Comparison of ENCODE assay signal across 8 cellular contexts in the genomic region with DNA sequence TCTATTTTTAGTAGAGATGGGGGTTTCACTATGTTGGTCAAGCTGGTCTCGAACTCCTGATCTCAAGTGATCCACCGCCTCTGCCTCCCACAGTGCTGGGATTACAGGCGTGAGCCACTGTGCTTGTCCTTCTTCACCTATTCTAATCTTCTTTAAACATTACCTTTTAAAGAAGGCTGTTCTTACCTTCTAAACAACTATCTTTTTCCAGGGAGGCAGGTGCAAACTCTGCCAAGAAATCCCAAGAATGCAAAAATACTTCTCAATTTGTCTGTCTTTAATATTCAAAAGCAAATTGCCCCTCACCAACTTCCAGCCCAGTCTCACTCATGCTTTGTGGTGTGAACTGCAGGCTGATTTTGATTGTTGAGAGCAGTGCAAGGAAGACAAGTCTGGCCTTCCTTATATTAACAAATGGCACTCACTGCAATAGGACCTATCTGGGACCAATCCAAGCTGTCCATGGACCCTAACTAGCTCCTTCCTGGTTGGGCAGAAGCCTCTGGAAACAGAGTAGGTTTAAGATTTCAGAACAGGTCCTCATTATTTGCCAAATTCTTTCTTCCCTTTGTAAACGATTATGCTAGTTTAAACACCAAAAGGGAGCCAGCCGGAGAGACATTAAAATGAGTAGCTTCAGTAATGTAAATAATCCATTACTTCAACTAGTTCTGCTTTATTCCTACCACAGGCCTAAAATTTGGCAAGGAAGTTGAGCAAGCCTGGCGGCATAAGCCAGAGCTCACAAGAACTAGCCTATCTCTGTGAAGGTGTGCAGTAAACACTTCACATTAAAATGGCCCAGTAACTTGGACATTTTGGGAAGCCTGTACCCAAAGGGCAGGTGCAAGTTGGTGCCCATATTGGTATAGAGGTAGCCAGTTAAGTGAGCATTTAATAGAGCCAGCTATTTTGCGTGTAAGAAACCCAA. TPM values are rescaled to one million over a fixed set of nuclear protein-coding genes. Genes with fewer than 3 reads are reported as not detected.
DNase-seq lines count a peak whose midpoint lies in the region; ATAC-seq and TF ChIP-seq lines count a peak whose summit lies in the region.

No MANE protein-coding gene starts in this region.

- no peak for ATAC-seq in GM21447 (IDR thresholded peaks at IDR 0.05; ENCODE audit: unreplicated experiment)

- no peak overlapping the region for H2BK12ac ChIP-seq in neuronal stem cell (ENCODE audit: low read length)

- H3K4me1 ChIP-seq in GM23248 (ENCODE audit: insufficient read depth) (peaks cover 18% of the 10 kb centered on the region), neuronal stem cell (ENCODE audit: control insufficient read depth in 2 of 2, insufficient read depth in 1 of 2, low read depth in 1 of 2, low read length in 2 of 2) (peaks cover 2% of the 10 kb centered on the region in 2 donors)

- no peak overlapping the region for H3K4ac ChIP-seq in neuronal stem cell (ENCODE audit: low read length)

- H3K23ac ChIP-seq in neuronal stem cell (ENCODE audit: low read depth, low read length, poor library complexity), result no peak overlapping the region

- H3K14ac ChIP-seq in neuronal stem cell (ENCODE audit: low read length), result no peak overlapping the region

- H3K27ac ChIP-seq in 22Rv1 (peak overlapping the region; percentile 100), GM23248 (peak overlapping the region; percentile 87), neuronal stem cell (replicated peaks; ENCODE audit: low read length) (no peak overlapping the region)

- H3K36me3 ChIP-seq in GM23248 (ENCODE audit: low read depth) (no peaks in the 10 kb centered on the region; the same call in 1 of the 2 replicates), neuronal stem cell (replicated peaks in 1 of 2; ENCODE audit: control insufficient read depth in 2 of 2, insufficient read depth in 2 of 2, low read length in 2 of 2) (peaks cover 3 to 44% of the 10 kb centered on the region in 2 donors)

- H2BK120ac ChIP-seq in neuronal stem cell (ENCODE audit: low read depth, low read length), result no peak overlapping the region

- peak; percentile 55 for DNase-seq in GM23248
- DNase-seq in SKM-1 treated with dmso at 0.1 percent for 144 hours (lab: John Stamatoyannopoulos, UW; ENCODE audit: unreplicated experiment), result peak; percentile 60
- DNase-seq in epithelial cell of proximal tubule (ENCODE audit: low read depth), result no peak
- no peak for DNase-seq in neuronal stem cell (ENCODE audit: low spot score)
- DNase-seq in ecto neural progenitor cell (ENCODE audit: low spot score), result no peak
- no peak for DNase-seq in GM19240 (ENCODE audit: insufficient read length, low spot score)

- no peak overlapping the region for H3K18ac ChIP-seq in neuronal stem cell (ENCODE audit: low read length)

- H2BK5ac ChIP-seq in neuronal stem cell (ENCODE audit: low read length), result no peak overlapping the region

- peaks cover 39% of the 10 kb centered on the region for H3K79me2 ChIP-seq in GM23248 (ENCODE audit: insufficient read depth)

- no peaks in the 10 kb centered on the region for H4K20me1 ChIP-seq in GM23248 (ENCODE audit: insufficient read depth)

- H3K9me3 ChIP-seq in GM23248 (ENCODE audit: low read depth) (no peaks in the 10 kb centered on the region), neuronal stem cell (replicated peaks in 1 of 2; ENCODE audit: control insufficient read depth in 2 of 2, insufficient read depth in 1 of 2, low read depth in 1 of 2, low read length in 2 of 2) (no peaks in the 10 kb centered on the region)

- H2AFZ ChIP-seq in GM23248 (0 out of 2 replicates have a peak overlapping the region, but pooled peaks have one; percentile 91), neuronal stem cell (ENCODE audit: low read length) (peak overlapping the region; percentile 87)

- no peaks in the 10 kb centered on the region for H3K9me2 ChIP-seq in GM23248 (ENCODE audit: insufficient read depth)

- no peak overlapping the region for H2BK15ac ChIP-seq in neuronal stem cell (ENCODE audit: low read length)

- H4K91ac ChIP-seq in neuronal stem cell (ENCODE audit: low read depth, low read length, poor library complexity), result no peak overlapping the region

- H3K4me3 ChIP-seq in GM23248 (peak overlapping the region; percentile 83), epithelial cell of proximal tubule (ENCODE audit: low read depth, low read length) (peak overlapping the region; percentile 70), neuronal stem cell (ENCODE audit: low read length in 2 of 2) (peak overlapping the region; percentile 89 to 93)

- no peak overlapping the region for H4K8ac ChIP-seq in neuronal stem cell (ENCODE audit: low read depth, low read length)

- TF ChIP-seq CTCF in 22Rv1 (IDR thresholded peaks at IDR 0.05) (no peak), epithelial cell of proximal tubule (conservative IDR thresholded peaks at IDR 0.05; ENCODE audit: low read depth, low read length) (no peak)

- peaks cover 2% of the 10 kb centered on the region for H3K79me1 ChIP-seq in neuronal stem cell (ENCODE audit: low read depth, low read length)

- H3F3A ChIP-seq in GM23248 (ENCODE audit: insufficient read depth), result peaks cover 31% of the 10 kb centered on the region

- no peaks in the 10 kb centered on the region for H3K27me3 ChIP-seq in GM23248 (replicated peaks; ENCODE audit: insufficient read depth)
- no peaks in the 10 kb centered on the region for H3K27me3 ChIP-seq in neuronal stem cell (ENCODE audit: control insufficient read depth in 3 of 3, insufficient read depth in 3 of 3, low read depth in 1 of 3, low read length in 3 of 3)

- H2AK5ac ChIP-seq in neuronal stem cell (ENCODE audit: low read depth, low read length), result no peak overlapping the region

- WGBS in GM23248 (ENCODE audit: low coverage in 1 of 2, low lambda C conversion rate in 2 of 2, missing lambda C conversion rate in 2 of 2), 2 experiments, result 44 to 45% methylated on average over 7 of the region's 7 CpGs
- no CpG with 5 or more reads among the region's 7 CpGs for WGBS in neuronal stem cell (ENCODE audit: extremely low coverage in 2 of 2, insufficient read length in 2 of 2, insufficient replicate concordance in 1 of 2), 2 donors

- in situ Hi-C loops in GM23248 (cut with MboI), result no loop called here

- H3K4me2 ChIP-seq in GM23248 (ENCODE audit: unreplicated experiment) (peak overlapping the region; percentile 97), neuronal stem cell (ENCODE audit: insufficient read depth, low read length, poor library complexity, severe bottlenecking) (peak overlapping the region; percentile 76)

- H3K9ac ChIP-seq in GM23248 (peak overlapping the region; percentile 92), neuronal stem cell (ENCODE audit: low read depth, low read length, poor library complexity) (no peak overlapping the region)

RNA-seq across cellular contexts. Expression of a gene that starts 1.6 kb away (rescaled TPM):
- total RNA-seq in GM23248 (2014; rRNA removed; shearing (Covaris generic)), result 66.6 TPM in 2 replicates
- polyA plus RNA-seq in GM23248 (2016; fragmentation: Nextera tagmentation; extraction: Ambion mirVana), result 127 and 133 TPM in 2 replicates
- 117 and 136 TPM in 2 replicates for total RNA-seq in epithelial cell of proximal tubule
- 60.0 TPM for polyA plus RNA-seq in neuronal stem cell (2013, experiment 1 of 2)
- 61.3 TPM for polyA plus RNA-seq in neuronal stem cell (2013, experiment 2 of 2)

RNA-seq across cellular contexts. Expression of a gene that starts 15.6 kb away (rescaled TPM):
- total RNA-seq in GM23248 (2014; rRNA removed; shearing (Covaris generic)), result 6.6 TPM in 1 of 2 replicates, not detected in the other
- 0.28 and 1.7 TPM in 2 replicates for polyA plus RNA-seq in GM23248 (2016; fragmentation: Nextera tagmentation; extraction: Ambion mirVana)
- 2.1 and 5.6 TPM in 2 replicates for total RNA-seq in epithelial cell of proximal tubule
- 10.1 TPM for polyA plus RNA-seq in neuronal stem cell (2013, experiment 1 of 2)
- 9.8 TPM for polyA plus RNA-seq in neuronal stem cell (2013, experiment 2 of 2)

Comparison
In these comparisons a context has a peak if more than half of its experiments do, and no peak if none do; other contexts are left out.
1. DNase-seq: peak in GM23248 (single experiment) and SKM-1 treated with dmso at 0.1 percent for 144 hours (single experiment); none in epithelial cell of proximal tubule (single experiment), neuronal stem cell (single experiment), ecto neural progenitor cell (single experiment) and GM19240 (single experiment).
2. Peak in every context shown above with its lines, with median percentiles within 50 percentile points of each other: H3K4me3 ChIP-seq.